ENCODE assay signal across 1 cellular context in the genomic region with DNA sequence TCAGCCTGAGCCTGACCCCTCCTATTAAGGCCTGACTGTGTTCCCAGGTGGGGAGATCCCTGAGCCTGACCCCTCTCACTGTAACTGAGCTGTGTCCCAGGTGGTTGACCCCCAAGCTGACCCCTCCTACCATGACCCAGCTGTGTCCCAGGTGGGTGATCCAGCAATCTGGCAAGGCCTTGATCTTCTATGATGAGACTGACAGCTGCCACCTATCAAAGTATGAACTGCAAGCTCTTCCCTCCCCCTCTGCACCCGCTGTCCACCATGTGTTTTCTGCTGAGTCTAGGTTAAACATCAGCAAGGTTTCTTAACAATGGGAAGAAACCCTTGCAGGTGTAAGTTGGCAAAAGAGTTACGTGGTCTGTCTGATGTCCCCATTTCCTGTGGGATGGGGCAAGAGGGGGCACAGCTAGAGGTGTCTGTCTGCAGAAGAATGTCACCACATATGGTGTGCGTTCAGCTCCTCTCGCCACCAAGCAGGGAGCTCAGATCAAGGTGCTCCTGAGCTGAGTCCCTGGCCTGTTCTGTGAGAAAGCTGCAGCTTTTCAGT.
TF ChIP-seq lines count a peak whose summit lies in the region.

No MANE protein-coding gene starts in this region.

TF ChIP-seq in K562, 482 proteins besides CTCF, POLR2A, EP300 and RAD21:
- TF ChIP-seq NR4A1 (CRISPR knock-in tag; IDR thresholded peaks at IDR 0.05): no peak
- TF ChIP-seq NR4A1 (tag; IDR thresholded peaks at IDR 0.05): no peak
- no peak for TF ChIP-seq NCOR1 (IDR thresholded peaks at IDR 0.05)
- TF ChIP-seq, protein P1, sequence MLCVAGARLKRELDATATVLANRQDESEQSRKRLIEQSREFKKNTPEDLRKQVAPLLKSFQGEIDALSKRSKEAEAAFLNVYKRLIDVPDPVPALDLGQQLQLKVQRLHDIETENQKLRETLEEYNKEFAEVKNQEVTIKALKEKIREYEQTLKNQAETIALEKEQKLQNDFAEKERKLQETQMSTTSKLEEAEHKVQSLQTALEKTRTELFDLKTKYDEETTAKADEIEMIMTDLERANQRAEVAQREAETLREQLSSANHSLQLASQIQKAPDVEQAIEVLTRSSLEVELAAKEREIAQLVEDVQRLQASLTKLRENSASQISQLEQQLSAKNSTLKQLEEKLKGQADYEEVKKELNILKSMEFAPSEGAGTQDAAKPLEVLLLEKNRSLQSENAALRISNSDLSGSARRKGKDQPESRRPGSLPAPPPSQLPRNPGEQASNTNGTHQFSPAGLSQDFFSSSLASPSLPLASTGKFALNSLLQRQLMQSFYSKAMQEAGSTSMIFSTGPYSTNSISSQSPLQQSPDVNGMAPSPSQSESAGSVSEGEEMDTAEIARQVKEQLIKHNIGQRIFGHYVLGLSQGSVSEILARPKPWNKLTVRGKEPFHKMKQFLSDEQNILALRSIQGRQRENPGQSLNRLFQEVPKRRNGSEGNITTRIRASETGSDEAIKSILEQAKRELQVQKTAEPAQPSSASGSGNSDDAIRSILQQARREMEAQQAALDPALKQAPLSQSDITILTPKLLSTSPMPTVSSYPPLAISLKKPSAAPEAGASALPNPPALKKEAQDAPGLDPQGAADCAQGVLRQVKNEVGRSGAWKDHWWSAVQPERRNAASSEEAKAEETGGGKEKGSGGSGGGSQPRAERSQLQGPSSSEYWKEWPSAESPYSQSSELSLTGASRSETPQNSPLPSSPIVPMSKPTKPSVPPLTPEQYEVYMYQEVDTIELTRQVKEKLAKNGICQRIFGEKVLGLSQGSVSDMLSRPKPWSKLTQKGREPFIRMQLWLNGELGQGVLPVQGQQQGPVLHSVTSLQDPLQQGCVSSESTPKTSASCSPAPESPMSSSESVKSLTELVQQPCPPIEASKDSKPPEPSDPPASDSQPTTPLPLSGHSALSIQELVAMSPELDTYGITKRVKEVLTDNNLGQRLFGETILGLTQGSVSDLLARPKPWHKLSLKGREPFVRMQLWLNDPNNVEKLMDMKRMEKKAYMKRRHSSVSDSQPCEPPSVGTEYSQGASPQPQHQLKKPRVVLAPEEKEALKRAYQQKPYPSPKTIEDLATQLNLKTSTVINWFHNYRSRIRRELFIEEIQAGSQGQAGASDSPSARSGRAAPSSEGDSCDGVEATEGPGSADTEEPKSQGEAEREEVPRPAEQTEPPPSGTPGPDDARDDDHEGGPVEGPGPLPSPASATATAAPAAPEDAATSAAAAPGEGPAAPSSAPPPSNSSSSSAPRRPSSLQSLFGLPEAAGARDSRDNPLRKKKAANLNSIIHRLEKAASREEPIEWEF (CRISPR knock-in tag; IDR thresholded peaks at IDR 0.05): no peak
- peak; percentile 34; the same call in 1 of the 2 replicates for TF ChIP-seq ZNF316 (IDR thresholded peaks at IDR 0.05)
- no peak for TF ChIP-seq ETV6 (IDR thresholded peaks at IDR 0.05; ENCODE audit: borderline replicate concordance in 1 of 2, low read depth in 2 of 2, low read length in 1 of 2)
- no peak for TF ChIP-seq ETV6 (CRISPR knock-in tag; IDR thresholded peaks at IDR 0.05; ENCODE audit: borderline replicate concordance)
- TF ChIP-seq SNRNP70 (optimal IDR thresholded peaks at IDR 0.05; ENCODE audit: low read depth, low read length): no peak
- no peak for TF ChIP-seq BHLHE40 (IDR thresholded peaks at IDR 0.05; ENCODE audit: low read length)
